29 cellular contexts compared by ENCODE assay signal in genomic region chr7:44411306-44411705, GRCh38.
"Had no signal": no experiment of that assay in that cellular context is flagged by ENCODE, and none has a peak within 500 bp of the region (broad histone marks: within the 10 kb centered on the region; RNA-seq: fewer than 3 reads in every experiment).

No MANE protein-coding gene starts in this region.

- H3K36me3 ChIP-seq: neutrophil, pancreas, right lobe of liver, thoracic aorta had no signal

- DNase-seq: effector memory CD8-positive, alpha-beta T cell; erythroblast; esophagus squamous epithelium; foreskin keratinocyte; heart left ventricle; left cardiac atrium; left lung; mesenchymal stem cell; mucosa of descending colon; naive B cell; pancreas; retina; right lobe of liver; stimulated activated CD4-positive, alpha-beta T cell treated with anti-CD3 and anti-CD28 coated beads, Interleukin-2, amount 100 ng/mL, for 24 hours; stimulated activated CD4-positive, alpha-beta T cell treated with anti-CD3 and anti-CD28 coated beads, Interleukin-4, amount 100 ng/mL, for 4 hours; stimulated activated naive CD8-positive, alpha-beta T cell treated with anti-CD3 and anti-CD28 coated beads, Interleukin-15, Interleukin-2, amounts not matched to agents 100 U/mL and 50 U/mL, for 24 hours; substantia nigra; upper lobe of left lung had no signal

- FAIRE-seq: endometrium, islet of Langerhans, pancreas, urothelium cell line had no signal

- H3K9me3 ChIP-seq: neutrophil, pancreas, right lobe of liver, upper lobe of left lung had no signal

- H3K27me3 ChIP-seq: esophagus squamous epithelium, foreskin keratinocyte, gastroesophageal sphincter, heart left ventricle, hepatocyte, left lung, neutrophil, pancreas, right lobe of liver, tibial nerve, upper lobe of left lung had no signal

- ATAC-seq: effector memory CD8-positive, alpha-beta T cell; foreskin keratinocyte; gastroesophageal sphincter; heart left ventricle; left cardiac atrium; left lung; mucosa of descending colon; natural killer cell treated with Interleukin-12 subunit alpha and Interleukin-12 subunit beta and Interleukin-15 and Interleukin-18, amount 100 ng/mL, for 72 hours; pancreas; right lobe of liver; stimulated activated memory B cell treated with anti-CD40 and anti-IgM and Interleukin-4, amounts not matched to agents 10 μg/mL and 1 μg/mL and 100 μg/mL, for 72 hours; stimulated activated naive CD8-positive, alpha-beta T cell treated with anti-CD3 and anti-CD28 coated beads, Interleukin-15, Interleukin-2, amounts not matched to agents 100 U/mL and 50 U/mL, for 24 hours had no signal

- H3K4me3 ChIP-seq: coronary artery, esophagus squamous epithelium, gastroesophageal sphincter, heart left ventricle, hepatocyte, left lung, mucosa of descending colon, pancreas, right lobe of liver, thoracic aorta, tibial nerve, upper lobe of left lung had no signal
